28 cellular contexts compared by ENCODE assay signal in the genomic region with DNA sequence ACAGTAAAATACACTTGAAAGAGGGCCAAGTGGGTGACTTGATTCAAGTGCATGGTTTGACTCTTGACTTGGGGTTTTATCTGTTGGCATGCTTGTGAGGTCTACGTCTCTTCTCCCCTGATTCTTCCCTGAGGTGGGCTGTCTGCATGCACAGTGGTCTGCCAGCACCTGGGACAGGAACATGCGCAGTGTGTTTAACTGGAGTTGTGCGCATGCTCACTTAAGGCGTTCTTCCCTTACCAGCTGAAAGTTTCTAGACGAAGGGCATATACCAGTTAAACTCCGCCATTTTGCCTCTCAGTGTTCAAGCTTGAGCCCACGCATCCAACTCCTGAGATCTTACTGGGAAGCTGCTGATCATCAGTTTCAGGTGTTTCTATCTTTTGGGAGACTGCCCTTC. TPM values are rescaled to one million over a fixed set of nuclear protein-coding genes. Genes with fewer than 3 reads are reported as not detected.
DNase-seq lines count a peak whose midpoint lies in the region; ATAC-seq, FAIRE-seq and TF ChIP-seq lines count a peak whose summit lies in the region.
"Had no signal": no experiment of that assay in that cellular context is flagged by ENCODE, and none has a peak within 500 bp of the region (broad histone marks: within the 10 kb centered on the region; RNA-seq: fewer than 3 reads in every experiment).

No MANE protein-coding gene starts in this region.

- TF ChIP-seq POLR2A in GM12892 (IDR thresholded peaks at IDR 0.05; ENCODE audit: low read depth, low read length) (no peak), K562 (conservative IDR thresholded peaks at IDR 0.05) (no peak), spleen (IDR thresholded peaks at IDR 0.05) (no peak)

- H3K27ac ChIP-seq in H9 (ENCODE audit: insufficient read length, low read depth, low read length): no peak overlapping the region
- no peak overlapping the region for H3K27ac ChIP-seq in K562 (ENCODE audit: extremely low read depth, low read depth, low read length)
- H3K27ac ChIP-seq in spleen: no peak overlapping the region
- H3K27ac ChIP-seq in hepatocyte: no peak overlapping the region
- H3K27ac ChIP-seq: BLaER1 had no signal

- H3K4me1 Mint-ChIP-seq in H9: peaks cover 32 to 33% of the 10 kb centered on the region in 2 experiments
- H3K4me1 Mint-ChIP-seq: CD14-positive monocyte; CD4-positive, alpha-beta memory T cell; CD4-positive, CD25-positive, alpha-beta regulatory T cell; CD8-positive, alpha-beta memory T cell had no signal

- H3K23ac ChIP-seq in H9 (ENCODE audit: insufficient read length, low read depth, low read length): no peak overlapping the region

- no peaks in the 10 kb centered on the region for H3K4me1 ChIP-seq in H9 (ENCODE audit: insufficient read depth, low read length)
- no peaks in the 10 kb centered on the region for H3K4me1 ChIP-seq in K562 (replicated peaks in 1 of 2; ENCODE audit: control insufficient read depth in 2 of 2, insufficient read depth in 2 of 2, low read length in 2 of 2)
- H3K4me1 ChIP-seq in spleen: peaks cover 0 to 10% (median 5%) of the 10 kb centered on the region in 6 donors
- H3K4me1 ChIP-seq in hepatocyte (ENCODE audit: insufficient read depth): no peaks in the 10 kb centered on the region
- H3K4me1 ChIP-seq: BE2C had no signal

- no peak overlapping the region for H3T11ph ChIP-seq in H9 (ENCODE audit: low read length)

- no peaks in the 10 kb centered on the region for H3K9me3 ChIP-seq in H9 (ENCODE audit: control insufficient read depth, low read depth, low read length)
- H3K9me3 ChIP-seq in K562 (replicated peaks; ENCODE audit: control insufficient read depth, insufficient read depth, low read depth, low read length): no peaks in the 10 kb centered on the region
- no peaks in the 10 kb centered on the region for H3K9me3 ChIP-seq in spleen
- H3K9me3 ChIP-seq in hepatocyte (ENCODE audit: low read depth): no peaks in the 10 kb centered on the region
- H3K9me3 ChIP-seq: BE2C, BLaER1 had no signal

- H4K20me1 ChIP-seq in H9 (ENCODE audit: control insufficient read depth, insufficient read depth, insufficient read length): no peaks in the 10 kb centered on the region
- no peaks in the 10 kb centered on the region for H4K20me1 ChIP-seq in K562 (replicated peaks; ENCODE audit: control insufficient read depth, insufficient read depth, low read length)
- H4K20me1 ChIP-seq in hepatocyte (ENCODE audit: insufficient read depth, poor library complexity, severe bottlenecking): no peaks in the 10 kb centered on the region
- H4K20me1 ChIP-seq: BLaER1 had no signal

- H2AFZ ChIP-seq in H9 (ENCODE audit: low read length): no peak overlapping the region
- no peak overlapping the region for H2AFZ ChIP-seq in K562 (ENCODE audit: low read depth, low read length)
- H2AFZ ChIP-seq in hepatocyte: no peak overlapping the region

- no peak overlapping the region for H3K4ac ChIP-seq in H9 (ENCODE audit: low read depth, low read length)

- POLR2A ChIA-PET in K562 (lab: Yijun Ruan, JAX): interaction anchor here (0.6 to 0.7 kb wide), 2 partner anchors 34 to 109 kb away, joined by 3 read pairs; no protein-coding TSS in a partner anchor

- H3K79me1 ChIP-seq in H9 (ENCODE audit: insufficient read depth, low read depth, low read length, poor library complexity, severe bottlenecking): no peaks in the 10 kb centered on the region

- H3K27me3 ChIP-seq in H9 (ENCODE audit: insufficient read depth, low read length): no peaks in the 10 kb centered on the region; the same call in 1 of the 2 replicates
- H3K27me3 ChIP-seq in K562 (ENCODE audit: control insufficient read depth in 2 of 2, insufficient read depth in 2 of 2, low read length in 2 of 2): no peaks in the 10 kb centered on the region; a peak in 1 of 5 replicates
- peaks cover 0 to 45% (median 0%) of the 10 kb centered on the region in 7 donors for H3K27me3 ChIP-seq in spleen (replicated peaks in 1 of 7)
- no peaks in the 10 kb centered on the region for H3K27me3 ChIP-seq in hepatocyte
- H3K27me3 ChIP-seq: BLaER1 had no signal

- no peak overlapping the region for H4K91ac ChIP-seq in H9 (ENCODE audit: insufficient read length, low read depth, low read length)

- CTCF ChIA-PET in K562 (lab: Yijun Ruan, JAX; ENCODE audit: low intra/inter-chr PET ratio): no interaction called here

- no peak overlapping the region for H2BK120ac ChIP-seq in H9 (ENCODE audit: low read depth, low read length, poor library complexity, severe bottlenecking)

- no peak overlapping the region for H2BK12ac ChIP-seq in H9 (ENCODE audit: insufficient read length, low read depth, low read length)

- ATAC-seq in K562 (no peak), HG03469 (IDR thresholded peaks at IDR 0.05; ENCODE audit: unreplicated experiment) (no peak)
- ATAC-seq: GM12878 had no signal

- H4K5ac ChIP-seq in H9 (ENCODE audit: insufficient read length, low read depth, low read length): no peak overlapping the region

- no peaks in the 10 kb centered on the region for H3K9me2 ChIP-seq in hepatocyte (replicated peaks; ENCODE audit: insufficient read depth)

- no CpG with 5 or more reads among the region's 7 CpGs for WGBS in H9 (ENCODE audit: extremely low coverage, insufficient read length, low lambda C conversion rate)
- WGBS in K562 (ENCODE audit: insufficient coverage, low coverage, missing lambda C conversion rate): 0% methylated on average over 7 of the region's 7 CpGs
- WGBS in spleen, 5 donors: 94 to 99% (median 95%) methylated on average over 7 of the region's 7 CpGs
- 99% methylated on average over 7 of the region's 7 CpGs for WGBS in hepatocyte (ENCODE audit: low lambda C conversion rate, missing lambda C conversion rate)

- H3K23me2 ChIP-seq in H9 (ENCODE audit: insufficient read length, low read depth, low read length, poor library complexity, severe bottlenecking): no peaks in the 10 kb centered on the region

- TF ChIP-seq CTCF in H9 (conservative IDR thresholded peaks at IDR 0.05) (no peak), K562 (IDR thresholded peaks at IDR 0.05 in 2 of 3, conservative IDR thresholded peaks at IDR 0.05 in 1 of 3; ENCODE audit: insufficient read depth in 2 of 3, low read depth in 1 of 3, low read length in 3 of 3) (no peak), spleen (IDR thresholded peaks at IDR 0.05 in 8 of 11, conservative IDR thresholded peaks at IDR 0.05 in 3 of 11) (no peak), hepatocyte (IDR thresholded peaks at IDR 0.05; ENCODE audit: poor library complexity) (no peak)

- H3K4me2 ChIP-seq in H9 (ENCODE audit: insufficient read depth, insufficient read length, low read length) (no peak overlapping the region), K562 (ENCODE audit: insufficient read depth, low read length) (no peak overlapping the region), hepatocyte (no peak overlapping the region)
- H3K4me2 ChIP-seq: BLaER1 had no signal

- no peak overlapping the region for H2AK5ac ChIP-seq in H9 (ENCODE audit: insufficient read length, low read length)

- no peak for TF ChIP-seq EP300 in K562 (IDR thresholded peaks at IDR 0.05; ENCODE audit: low read length)

- H3K56ac ChIP-seq in H9 (ENCODE audit: insufficient read length, low read depth, low read length): no peak overlapping the region

- in situ Hi-C loops in K562 (cut with MboI): loop anchor here (25.0 kb wide), 2 partner anchors 689 to 839 kb away; a partner anchor contains a TSS

- no peak overlapping the region for H3K9ac ChIP-seq in H9 (ENCODE audit: extremely low read depth, insufficient read length, low read length)
- no peak overlapping the region for H3K9ac ChIP-seq in K562 (ENCODE audit: insufficient read depth in 1 of 2, low read depth in 2 of 2, low read length in 2 of 2)
- H3K9ac ChIP-seq: BLaER1 had no signal

- H3K14ac ChIP-seq in H9 (ENCODE audit: insufficient read depth, low read length): no peak overlapping the region

- H3K79me2 ChIP-seq in H9 (ENCODE audit: insufficient read depth, low read length) (no peaks in the 10 kb centered on the region), K562 (ENCODE audit: control insufficient read depth, insufficient read depth, low read length) (no peaks in the 10 kb centered on the region), hepatocyte (no peaks in the 10 kb centered on the region)

- H3K9me3 Mint-ChIP-seq in H9: peaks cover 0 to 2% of the 10 kb centered on the region in 2 experiments; a peak in 2 of 5 replicates
- H3K9me3 Mint-ChIP-seq: CD4-positive, alpha-beta memory T cell; CD4-positive, CD25-positive, alpha-beta regulatory T cell; CD8-positive, alpha-beta memory T cell had no signal

- peak overlapping the region; percentile 54 for H3K18ac ChIP-seq in H9 (ENCODE audit: insufficient read length, low read depth, low read length)

- H3K27me3 Mint-ChIP-seq in H9 (ENCODE audit: low read depth): peaks cover 88% of the 10 kb centered on the region

- H3K4me3 Mint-ChIP-seq in H9: no peak overlapping the region
- H3K4me3 Mint-ChIP-seq: CD14-positive monocyte; CD4-positive, alpha-beta memory T cell; CD4-positive, CD25-positive, alpha-beta regulatory T cell; CD8-positive, alpha-beta memory T cell had no signal

- intact Hi-C loops in K562 (cut with micrococcal nuclease) (no loop called here), spleen (cut with DNase I; ENCODE audit: low total_unique reads) (no loop called here)

- H3K9me1 ChIP-seq in K562 (ENCODE audit: control insufficient read depth, insufficient read depth, low read length): no peaks in the 10 kb centered on the region

- DNase-seq in GM12892 (ENCODE audit: insufficient read length): no peak
- no peak for DNase-seq in H9
- no peak for DNase-seq in K562 (ENCODE audit: extremely low read depth in 1 of 4, low spot score in 3 of 4)
- DNase-seq in mesenteric fat pad (ENCODE audit: low spot score): peak; percentile 30
- DNase-seq in stimulated activated CD4-positive, alpha-beta T cell treated with anti-CD3 and anti-CD28 coated beads, Interleukin-4, amount 100 ng/mL, for 4 hours: no peak
- no peak for DNase-seq in spleen
- DNase-seq in hepatocyte (ENCODE audit: low spot score): no peak
- DNase-seq: 8988T; ACHN; BE2C; C1 segment of cervical spinal cord; CD4-positive, alpha-beta memory T cell; CD4-positive, CD25-positive, alpha-beta regulatory T cell; CD8-positive, alpha-beta memory T cell; COR-L47; DMS 273 treated with DMSO at 0.1 percent for 48 hours; DMS153; DMS53; DMS79; DND-41; EL; GDM1 had no signal

- H3K4me3 ChIP-seq in K562 (no peak overlapping the region), spleen (no peak overlapping the region), hepatocyte (no peak overlapping the region)
- H3K4me3 ChIP-seq: BLaER1, GM12878 had no signal

- no peak overlapping the region for H3K27ac Mint-ChIP-seq in H9
- H3K27ac Mint-ChIP-seq: CD14-positive monocyte; CD4-positive, alpha-beta memory T cell; CD4-positive, CD25-positive, alpha-beta regulatory T cell had no signal

- H3K36me3 ChIP-seq in K562 (ENCODE audit: control insufficient read depth, insufficient read depth, low read length): no peaks in the 10 kb centered on the region
- H3K36me3 ChIP-seq in spleen: no peaks in the 10 kb centered on the region
- H3K36me3 ChIP-seq in hepatocyte (replicated peaks; ENCODE audit: insufficient read depth, low read depth): no peaks in the 10 kb centered on the region
- H3K36me3 ChIP-seq: BE2C, BLaER1 had no signal

- FAIRE-seq in GM12892 (lab: Jason Lieb, UNC) (peak; percentile 14), K562 (lab: Jason Lieb, UNC) (no peak)
- FAIRE-seq: A204.1, GM12878, GM19239 had no signal

- no peak for TF ChIP-seq RAD21 in K562 (CRISPR knock-in tag; conservative IDR thresholded peaks at IDR 0.05 in 1 of 2, IDR thresholded peaks at IDR 0.05 in 1 of 2)

- H3K36me3 Mint-ChIP-seq in H9 (ENCODE audit: insufficient read depth in 1 of 3, low read depth in 3 of 3): peaks cover 0 to 3% (median 0%) of the 10 kb centered on the region in 3 experiments; a peak in 1 of 7 replicates
- H3K36me3 Mint-ChIP-seq: CD14-positive monocyte; CD4-positive, alpha-beta memory T cell; CD4-positive, CD25-positive, alpha-beta regulatory T cell; CD8-positive, alpha-beta memory T cell had no signal

- no peak overlapping the region for H2BK5ac ChIP-seq in H9 (ENCODE audit: insufficient read length, low read length)

- no TSS peak for BruUV-seq in K562 (replicated peaks; lab: Mats Ljungman, UMichigan)

- H2BK15ac ChIP-seq in H9 (ENCODE audit: low read depth, low read length): no peak overlapping the region

- H4K8ac ChIP-seq in H9 (replicated peaks; ENCODE audit: insufficient read length, low read depth, low read length): no peak overlapping the region

- no peak overlapping the region for H2BK20ac ChIP-seq in H9 (ENCODE audit: low read depth, low read length, poor library complexity, severe bottlenecking)

RNA-seq across cellular contexts. Expression of a gene that starts 38.5 kb away (rescaled TPM):
- 46.2 TPM for polyA plus RNA-seq in GM12892 (2012; ENCODE audit: missing spikeins)
- total RNA-seq in H9 (2021) (62.2 and 64.0 TPM in 2 replicates), K562 (2014; rRNA removed) (78.4 and 97.8 TPM in 2 replicates), K562 (2014; rRNA removed; fragmentation: Illumina TruSeq; extraction: Trizol) (85.5 and 97.4 TPM in 2 replicates), K562 (2015; rRNA removed; fragmentation: Illumina TruSeq; extraction: Trizol) (56.4 and 57.9 TPM in 2 replicates), K562 (2021) (66.8 and 68.0 TPM in 2 replicates), mesenteric fat pad (34.2 TPM), spleen (10 to 100 TPM; 18.2 to 48.4 (median 24.6) TPM), hepatocyte (50.0 and 63.5 TPM in 2 replicates)
- 11.5 and 14.3 TPM in 2 replicates for total RNA-seq in K562 (2011; cell fraction: chromatin; rRNA removed; ENCODE audit: low replicate concordance)
- total RNA-seq in K562 (2011; cell fraction: nucleolus; rRNA removed): 8.3 and 11.6 TPM in 2 replicates
- 19.2 and 24.9 TPM in 2 replicates for total RNA-seq in K562 (2011; cell fraction: nucleoplasm; rRNA removed)
- polyA plus RNA-seq in K562 (2011; rRNA removed) (63.8 and 85.2 TPM in 2 replicates), K562 (2014; fragmentation: Illumina TruSeq; extraction: Trizol) (92.8 and 96.8 TPM in 2 replicates), K562 (2014; fragmentation: Nextera tagmentation; extraction: Ambion mirVana) (10 to 100 TPM; 16.7 to 20.0 TPM), K562 (2014; rRNA removed) (66.4 and 73.9 TPM in 2 replicates), spleen (10 to 100 TPM; 24.4 to 37.3 (median 34.0) TPM), hepatocyte (94.5 and 105 TPM in 2 replicates)
- 31.1 and 72.2 TPM in 2 replicates for polyA plus RNA-seq in K562 (2011; cell fraction: cytosol; rRNA removed)
- polyA plus RNA-seq in K562 (2011; cell fraction: nucleus; rRNA removed): 9.8 and 21.8 TPM in 2 replicates
- polyA plus RNA-seq in K562 (2012): 53.4 and 78.6 TPM in 2 replicates
- 32.8 and 34.4 TPM in 2 replicates for polyA minus RNA-seq in K562 (2011; rRNA and poly(A)+ RNA removed)
- 17.5 and 24.9 TPM in 2 replicates for polyA minus RNA-seq in K562 (2011; cell fraction: cytosol; rRNA and poly(A)+ RNA removed)
- polyA minus RNA-seq in K562 (2011; cell fraction: nucleus; rRNA and poly(A)+ RNA removed): 5.8 and 14.6 TPM in 2 replicates

RNA-seq across cellular contexts. Expression of a gene that starts 56.9 kb away (rescaled TPM):
- polyA plus RNA-seq in GM12892 (2012; ENCODE audit: missing spikeins): 7.7 TPM
- total RNA-seq in H9 (2021) (0.11 and 0.13 TPM in 2 replicates), K562 (2014; rRNA removed) (0.94 and 2.7 TPM in 2 replicates), K562 (2014; rRNA removed; fragmentation: Illumina TruSeq; extraction: Trizol) (0.55 and 0.67 TPM in 2 replicates), K562 (2015; rRNA removed; fragmentation: Illumina TruSeq; extraction: Trizol) (0.47 and 0.79 TPM in 2 replicates), K562 (2021) (2.2 and 3.1 TPM in 2 replicates), mesenteric fat pad (179 TPM), spleen (10 to 100 TPM; 26.8 to 34.5 (median 28.9) TPM), hepatocyte (2.0 and 2.4 TPM in 2 replicates)
- total RNA-seq in K562 (2011; cell fraction: chromatin; rRNA removed; ENCODE audit: low replicate concordance): 2.1 and 2.6 TPM in 2 replicates
- 1.2 and 1.3 TPM in 2 replicates for total RNA-seq in K562 (2011; cell fraction: nucleolus; rRNA removed)
- 1.8 and 2.3 TPM in 2 replicates for total RNA-seq in K562 (2011; cell fraction: nucleoplasm; rRNA removed)
- polyA plus RNA-seq in K562 (2011; rRNA removed) (0.15 and 0.95 TPM in 2 replicates), K562 (2014; fragmentation: Illumina TruSeq; extraction: Trizol) (0.61 and 0.71 TPM in 2 replicates), K562 (2014; fragmentation: Nextera tagmentation; extraction: Ambion mirVana) (under 1 TPM; 0.04 to 0.08 TPM), K562 (2014; rRNA removed) (1.7 and 1.8 TPM in 2 replicates), spleen (1 to 10 TPM; 1.4 to 5.2 (median 1.8) TPM), hepatocyte (0.16 and 1.3 TPM in 2 replicates)
- 0.10 and 0.47 TPM in 2 replicates for polyA plus RNA-seq in K562 (2011; cell fraction: cytosol; rRNA removed)
- polyA plus RNA-seq in K562 (2011; cell fraction: nucleus; rRNA removed): 0.40 and 1.4 TPM in 2 replicates
- polyA plus RNA-seq in K562 (2012): 1.1 and 2.8 TPM in 2 replicates
- polyA minus RNA-seq in K562 (2011; rRNA and poly(A)+ RNA removed): 0.14 and 1.0 TPM in 2 replicates
- 0.82 TPM in 1 of 2 replicates, not detected in the other for polyA minus RNA-seq in K562 (2011; cell fraction: cytosol; rRNA and poly(A)+ RNA removed)
- 0.13 and 2.0 TPM in 2 replicates for polyA minus RNA-seq in K562 (2011; cell fraction: nucleus; rRNA and poly(A)+ RNA removed)
